In genomic region chr22:46638601-46639431, GRCh38 we compare ENCODE assay signal across 1 cellular context.
TF ChIP-seq lines count a peak whose summit lies in the region.

No MANE protein-coding gene starts in this region.

TF ChIP-seq in HepG2, 621 proteins besides CTCF, POLR2A, EP300 and RAD21 (continued from another document and continues in another):
- TF ChIP-seq ZUFSP (CRISPR knock-in tag; IDR thresholded peaks at IDR 0.05; ENCODE audit: borderline replicate concordance) (no peak), ESRRA (CRISPR knock-in tag; IDR thresholded peaks at IDR 0.05; ENCODE audit: low read depth) (peak; percentile 80), MTF1 (CRISPR knock-in tag; IDR thresholded peaks at IDR 0.05) (no peak), ZBED4 (CRISPR knock-in tag; IDR thresholded peaks at IDR 0.05; ENCODE audit: borderline replicate concordance) (no peak), HNF1B (CRISPR knock-in tag; IDR thresholded peaks at IDR 0.05) (peak; percentile 81), ZBTB21 (CRISPR knock-in tag; IDR thresholded peaks at IDR 0.05) (0 out of 2 replicates have a peak, but pooled peaks have one; percentile 38), AGO1 (IDR thresholded peaks at IDR 0.05; ENCODE audit: low read depth, low read length, poor library complexity, severe bottlenecking) (no peak), PHF8 (CRISPR knock-in tag; IDR thresholded peaks at IDR 0.05) (no peak), TOE1 (CRISPR knock-in tag; IDR thresholded peaks at IDR 0.05) (no peak), ZBTB40 (IDR thresholded peaks at IDR 0.05) (0 out of 2 replicates have a peak, but pooled peaks have one; percentile 3), ZBTB40 (CRISPR knock-in tag; IDR thresholded peaks at IDR 0.05) (no peak; the same call in 1 of the 2 replicates), ZNF83 (CRISPR knock-in tag; IDR thresholded peaks at IDR 0.05; ENCODE audit: borderline replicate concordance) (no peak; the same call in 1 of the 2 replicates), ZNF414 (CRISPR knock-in tag; IDR thresholded peaks at IDR 0.05) (peak; percentile 88; the same call in 1 of the 2 replicates), ZNF563 (CRISPR knock-in tag; IDR thresholded peaks at IDR 0.05) (no peak; the same call in 1 of the 2 replicates), ZNF484 (CRISPR knock-in tag; IDR thresholded peaks at IDR 0.05; ENCODE audit: borderline replicate concordance, low read depth) (no peak), SMARCE1 (IDR thresholded peaks at IDR 0.05; ENCODE audit: borderline replicate concordance) (no peak), SCMH1 (CRISPR knock-in tag; IDR thresholded peaks at IDR 0.05; ENCODE audit: borderline replicate concordance) (no peak), ZNF407 (CRISPR knock-in tag; IDR thresholded peaks at IDR 0.05; ENCODE audit: not compliant biosample characterization) (no peak), HIC2 (CRISPR knock-in tag; IDR thresholded peaks at IDR 0.05; ENCODE audit: low read depth) (peak; percentile 91), ZNF230 (CRISPR knock-in tag; IDR thresholded peaks at IDR 0.05) (no peak), CBX2 (IDR thresholded peaks at IDR 0.05; ENCODE audit: low read depth, low read length) (no peak), CBX2 (CRISPR knock-in tag; IDR thresholded peaks at IDR 0.05; ENCODE audit: low read depth) (no peak)
